Comparison of ENCODE assay signal across 13 cellular contexts in the genomic region with DNA sequence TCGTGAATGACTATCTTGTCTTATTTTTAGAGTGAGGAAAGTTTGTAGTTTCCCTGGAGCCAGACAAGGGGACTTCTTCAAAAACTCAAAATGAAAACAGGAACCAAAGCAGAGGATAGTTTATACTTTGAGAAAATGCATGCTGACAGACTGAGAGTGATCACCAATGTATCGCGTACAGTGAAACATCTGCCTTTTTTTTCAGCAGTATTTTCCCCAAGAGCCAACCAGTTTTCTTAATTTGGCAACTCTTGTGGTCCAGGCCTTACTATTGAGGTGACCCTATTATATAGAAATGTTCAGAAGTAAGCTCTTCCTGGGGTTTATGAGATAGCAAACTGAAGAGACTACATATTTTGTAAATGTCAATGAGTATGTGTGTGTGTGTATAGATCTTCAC.
DNase-seq lines count a peak whose midpoint lies in the region; ATAC-seq lines count a peak whose summit lies in the region.
"Had no signal": no experiment of that assay in that cellular context is flagged by ENCODE, and none has a peak within 500 bp of the region (broad histone marks: within the 10 kb centered on the region; RNA-seq: fewer than 3 reads in every experiment).

No MANE protein-coding gene starts in this region.

- peak; percentile 6 for DNase-seq in EH (ENCODE audit: low read depth)
- no peak for DNase-seq in activated CD4-positive, alpha-beta T cell treated with anti-CD3 and anti-CD28 coated beads for 48 hours
- DNase-seq in activated T-helper 1 cell treated with anti-CD3 and anti-CD28 coated beads, Interleukin-12 subunit alpha, Interleukin-12 subunit beta, Interleukin-2, Interleukin-4 antibody, amounts not matched to agents 30 ng/mL and 10 ng/mL and 1 ng/mL, durations not matched to agents 14 hours and 24 hours and 36 hours (ENCODE audit: low spot score), result no peak
- no peak for DNase-seq in OCI-M2 (lab: John Stamatoyannopoulos, UW; ENCODE audit: unreplicated experiment)
- no peak for DNase-seq in GF-D8 (lab: John Stamatoyannopoulos, UW)
- DNase-seq: NK-92 treated with Interleukin-12 subunit alpha and Interleukin-12 subunit beta, amount 100 ng/mL, for 24 hours had no signal

- no peaks in the 10 kb centered on the region for H3K36me3 Mint-ChIP-seq in activated T-helper 1 cell treated with anti-CD3 and anti-CD28 coated beads, Interleukin-12 subunit alpha, Interleukin-12 subunit beta, Interleukin-2, Interleukin-4 antibody, amounts not matched to agents 30 ng/mL and 10 ng/mL and 1 ng/mL, durations not matched to agents 14 hours and 24 hours and 36 hours (ENCODE audit: low read depth)
- H3K36me3 Mint-ChIP-seq: neural progenitor cell, type B pancreatic cell, WTC11 had no signal

- H3K27me3 Mint-ChIP-seq in activated T-helper 1 cell treated with anti-CD3 and anti-CD28 coated beads, Interleukin-12 subunit alpha, Interleukin-12 subunit beta, Interleukin-2, Interleukin-4 antibody, amounts not matched to agents 30 ng/mL and 10 ng/mL and 1 ng/mL, durations not matched to agents 14 hours and 24 hours and 36 hours (ENCODE audit: insufficient read depth), result peaks cover 6% of the 10 kb centered on the region
- H3K27me3 Mint-ChIP-seq: type B pancreatic cell had no signal

- ATAC-seq in GM19351 (IDR thresholded peaks at IDR 0.05; ENCODE audit: unreplicated experiment) (peak; percentile 76), HG02840 (IDR thresholded peaks at IDR 0.05; ENCODE audit: low FRiP score, unreplicated experiment) (peak; percentile 79), HG03575 (IDR thresholded peaks at IDR 0.05; ENCODE audit: extremely low read depth, insufficient number of reproducible peaks, low FRiP score, unreplicated experiment) (peak; percentile 78)
- ATAC-seq: K562, WTC11 had no signal

- H3K4me1 Mint-ChIP-seq in activated T-helper 1 cell treated with anti-CD3 and anti-CD28 coated beads, Interleukin-12 subunit alpha, Interleukin-12 subunit beta, Interleukin-2, Interleukin-4 antibody, amounts not matched to agents 30 ng/mL and 10 ng/mL and 1 ng/mL, durations not matched to agents 14 hours and 24 hours and 36 hours (ENCODE audit: low read depth), result no peaks in the 10 kb centered on the region
- H3K4me1 Mint-ChIP-seq: neural progenitor cell, WTC11 had no signal

- intact Hi-C loops in activated T-helper 1 cell treated with anti-CD3 and anti-CD28 coated beads, Interleukin-12 subunit alpha, Interleukin-12 subunit beta, Interleukin-2, Interleukin-4 antibody, amounts not matched to agents 30 ng/mL and 10 ng/mL and 1 ng/mL, durations not matched to agents 14 hours and 24 hours and 36 hours (cut with micrococcal nuclease), result no loop called here

- H3K4me3 Mint-ChIP-seq in activated T-helper 1 cell treated with anti-CD3 and anti-CD28 coated beads, Interleukin-12 subunit alpha, Interleukin-12 subunit beta, Interleukin-2, Interleukin-4 antibody, amounts not matched to agents 30 ng/mL and 10 ng/mL and 1 ng/mL, durations not matched to agents 14 hours and 24 hours and 36 hours, result no peak overlapping the region
- H3K4me3 Mint-ChIP-seq: neural progenitor cell, type B pancreatic cell, WTC11 had no signal

- H3K27ac Mint-ChIP-seq in activated T-helper 1 cell treated with anti-CD3 and anti-CD28 coated beads, Interleukin-12 subunit alpha, Interleukin-12 subunit beta, Interleukin-2, Interleukin-4 antibody, amounts not matched to agents 30 ng/mL and 10 ng/mL and 1 ng/mL, durations not matched to agents 14 hours and 24 hours and 36 hours, result no peak overlapping the region
- H3K27ac Mint-ChIP-seq: neural progenitor cell, type B pancreatic cell, WTC11 had no signal

- H3K9me3 Mint-ChIP-seq in activated T-helper 1 cell treated with anti-CD3 and anti-CD28 coated beads, Interleukin-12 subunit alpha, Interleukin-12 subunit beta, Interleukin-2, Interleukin-4 antibody, amounts not matched to agents 30 ng/mL and 10 ng/mL and 1 ng/mL, durations not matched to agents 14 hours and 24 hours and 36 hours, result no peaks in the 10 kb centered on the region
- H3K9me3 Mint-ChIP-seq: neural progenitor cell, type B pancreatic cell, WTC11 had no signal
